ENCODE assay signal across 13 cellular contexts in the genomic region with DNA sequence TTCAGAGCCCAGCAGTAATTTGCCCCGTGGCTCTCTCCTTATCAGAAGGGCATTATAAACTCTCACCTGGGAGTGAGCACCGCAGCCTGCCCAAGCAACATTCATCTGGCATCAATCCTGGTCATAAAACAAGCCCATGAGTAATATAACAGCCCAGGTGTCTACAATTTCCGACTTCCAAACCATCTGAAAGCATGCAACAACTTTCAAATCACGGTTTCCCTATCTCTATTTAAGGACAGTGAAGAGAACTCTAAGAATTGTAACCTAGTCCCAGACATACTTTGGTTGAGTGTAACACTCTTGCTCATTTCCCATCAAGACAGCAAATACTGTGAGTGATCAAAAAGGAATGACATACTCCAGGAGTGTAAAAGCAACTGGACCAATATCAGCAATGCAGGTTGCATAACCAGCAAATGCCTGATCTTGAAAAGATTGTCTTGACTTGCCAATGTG.
DNase-seq lines count a peak whose midpoint lies in the region; ATAC-seq, FAIRE-seq and TF ChIP-seq lines count a peak whose summit lies in the region.
"Had no signal": no experiment of that assay in that cellular context is flagged by ENCODE, and none has a peak within 500 bp of the region (broad histone marks: within the 10 kb centered on the region; RNA-seq: fewer than 3 reads in every experiment).

No MANE protein-coding gene starts in this region.

- H4K20me1 ChIP-seq in keratinocyte (ENCODE audit: control insufficient read depth, extremely low read depth, insufficient read depth, low read length): no peaks in the 10 kb centered on the region

- no peaks in the 10 kb centered on the region for H3K79me2 ChIP-seq in keratinocyte (ENCODE audit: control insufficient read depth, insufficient read depth, low read length)

- H2AFZ ChIP-seq in keratinocyte (ENCODE audit: control insufficient read depth, low read length): no peak overlapping the region

- DNase-seq in AG04449 (ENCODE audit: low read depth, low spot score) (peak; percentile 83), HT-29 (ENCODE audit: low spot score) (peak; percentile 45), adipocyte (ENCODE audit: low read depth) (peak; percentile 76), keratinocyte (ENCODE audit: low read depth, low spot score) (peak; percentile 92), HAP-1 (ENCODE audit: low spot score in 2 of 2) (no peak), GM12891 (ENCODE audit: insufficient read length, low spot score) (no peak)
- DNase-seq: activated B cell treated with CpG ODN at 0.5 μM for 24 hours; activated effector memory CD4-positive, alpha-beta T cell treated with anti-CD3 and anti-CD28 coated beads, Interleukin-2, amount 50 U/mL, for 16 hours; effector memory CD8-positive, alpha-beta T cell; posterior cingulate gyrus had no signal

- H3K4me3 ChIP-seq in AG04449 (ENCODE audit: low read depth, low read length): no peak overlapping the region
- no peak overlapping the region for H3K4me3 ChIP-seq in adipocyte (ENCODE audit: low read length)
- peak overlapping the region in 2 of 3 experiments; percentile 22 to 41 for H3K4me3 ChIP-seq in keratinocyte (ENCODE audit: control insufficient read depth in 2 of 3, extremely low read depth in 1 of 3, insufficient read depth in 2 of 3, low read depth in 1 of 3, low read length in 3 of 3)
- no peak overlapping the region for H3K4me3 ChIP-seq in HAP-1
- H3K4me3 ChIP-seq: GM12878 had no signal

- H3K9ac ChIP-seq in adipocyte (ENCODE audit: low read length) (no peak overlapping the region), keratinocyte (ENCODE audit: control insufficient read depth, extremely low read depth, insufficient read depth, low read length) (no peak overlapping the region)

- H3K36me3 ChIP-seq in adipocyte (ENCODE audit: control insufficient read depth, insufficient read depth, low read length, severe bottlenecking) (no peaks in the 10 kb centered on the region), keratinocyte (ENCODE audit: control insufficient read depth in 2 of 2, extremely low read depth in 1 of 2, insufficient read depth in 2 of 2, low read length in 2 of 2) (no peaks in the 10 kb centered on the region), HAP-1 (replicated peaks) (no peaks in the 10 kb centered on the region)

- POLR2A ChIA-PET in AG04449 (lab: Yijun Ruan, JAX): no interaction called here

- H3K27me3 ChIP-seq in adipocyte (replicated peaks; ENCODE audit: control insufficient read depth, insufficient read depth, low read length) (no peaks in the 10 kb centered on the region), keratinocyte (ENCODE audit: control insufficient read depth, extremely low read depth, insufficient read depth, low read length) (no peaks in the 10 kb centered on the region), HAP-1 (ENCODE audit: low read depth) (no peaks in the 10 kb centered on the region)

- FAIRE-seq in keratinocyte (lab: Jason Lieb, UNC): peak; percentile 98
- no peak for FAIRE-seq in GM12891 (lab: Jason Lieb, UNC)
- FAIRE-seq: GM12878 had no signal

- no peaks in the 10 kb centered on the region for H3K9me1 ChIP-seq in keratinocyte (ENCODE audit: control insufficient read depth, extremely low read depth, insufficient read depth, low read length)

- peak overlapping the region; percentile 65 for H3K27ac ChIP-seq in keratinocyte (ENCODE audit: control insufficient read depth, insufficient read depth, low read length)

- peaks cover 34% of the 10 kb centered on the region for H3K4me1 ChIP-seq in adipocyte (ENCODE audit: control insufficient read depth, insufficient read depth, low read length)
- H3K4me1 ChIP-seq in keratinocyte (ENCODE audit: control insufficient read depth, extremely low read depth, insufficient read depth, low read length): peaks cover 43% of the 10 kb centered on the region
- H3K4me1 ChIP-seq in HAP-1: no peaks in the 10 kb centered on the region

- dilution Hi-C loops in keratinocyte (cut with MboI; ENCODE audit: extremely low pct_ligation_motif_present, low sequenced_read_pairs): no loop called here

- TF ChIP-seq CTCF in AG04449 (IDR thresholded peaks at IDR 0.05; ENCODE audit: insufficient read depth, low read length, missing control alignments) (no peak), keratinocyte (optimal IDR thresholded peaks at IDR 0.05 in 1 of 3, IDR thresholded peaks at IDR 0.05 in 1 of 3, conservative IDR thresholded peaks at IDR 0.05 in 1 of 3; ENCODE audit: extremely low read depth in 1 of 3, insufficient read depth in 2 of 3, low read length in 3 of 3) (peak in 2 of 3 experiments; percentile 6 to 16)

- CTCF ChIA-PET in AG04449 (lab: Yijun Ruan, JAX): interaction anchor here (1.8 kb wide), 1 partner anchor 161 kb away, joined by 7 read pairs; no protein-coding TSS in a partner anchor

- ATAC-seq in HG02763 (IDR thresholded peaks at IDR 0.05; ENCODE audit: unreplicated experiment) (no peak), GM18861 (IDR thresholded peaks at IDR 0.05; ENCODE audit: unreplicated experiment) (no peak)
- ATAC-seq: effector memory CD8-positive, alpha-beta T cell; GM12878 had no signal

- no peak for TF ChIP-seq POLR2A in GM12891 (IDR thresholded peaks at IDR 0.05; ENCODE audit: low read depth, low read length)

- peak overlapping the region; percentile 72 for H3K4me2 ChIP-seq in keratinocyte (ENCODE audit: control insufficient read depth, extremely low read depth, insufficient read depth, low read depth, low read length)

- in situ Hi-C loops in HAP-1 (cut with MboI; ENCODE audit: low sequenced_read_pairs): no loop called here

- no peaks in the 10 kb centered on the region for H3K9me3 ChIP-seq in adipocyte (ENCODE audit: control insufficient read depth, low read length)
- H3K9me3 ChIP-seq in keratinocyte (ENCODE audit: control insufficient read depth, low read depth, low read length): peaks cover 5% of the 10 kb centered on the region
- H3K9me3 ChIP-seq in HAP-1: no peaks in the 10 kb centered on the region

TF ChIP-seq in GM12891, 5 proteins besides CTCF, POLR2A, EP300 and RAD21:
- TF ChIP-seq POLR2AphosphoS5 (IDR thresholded peaks at IDR 0.05; ENCODE audit: low read depth, low read length) (no peak), PAX5 (IDR thresholded peaks at IDR 0.05; ENCODE audit: insufficient read depth, low read length, severe bottlenecking) (no peak), SPI1 (IDR thresholded peaks at IDR 0.05; ENCODE audit: low read depth, low read length) (no peak), POU2F2 (IDR thresholded peaks at IDR 0.05; ENCODE audit: low read depth, low read length) (no peak), TAF1 (IDR thresholded peaks at IDR 0.05; ENCODE audit: low read depth, low read length) (no peak)

Comparison
In these comparisons a context has a peak if more than half of its experiments do, and no peak if none do; other contexts are left out.
1. DNase-seq: peak in AG04449 (single experiment), HT-29 (single experiment), adipocyte (single experiment) and keratinocyte (single experiment); none in HAP-1 (0 of 2) and GM12891 (single experiment).
2. H3K4me3 ChIP-seq: peak in keratinocyte (2 of 3); none in AG04449 (single experiment), adipocyte (single experiment) and HAP-1 (single experiment).